9 cellular contexts compared by ENCODE assay signal in the genomic region with DNA sequence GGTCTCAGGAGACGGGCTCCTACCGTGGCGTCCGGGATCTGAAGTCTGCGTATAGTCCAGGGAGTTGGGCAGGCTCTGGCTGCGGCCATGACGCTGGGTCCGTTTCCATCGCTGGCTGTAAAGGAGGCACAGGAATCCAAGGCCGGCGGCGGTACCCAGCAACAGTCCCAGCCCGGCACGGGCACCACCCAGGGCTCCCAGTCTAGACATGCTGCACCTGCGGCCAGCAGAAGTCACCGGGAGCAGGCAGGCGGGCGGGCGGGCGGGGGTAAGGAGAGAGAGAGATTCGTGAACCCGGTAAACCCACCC. TPM values are rescaled to one million over a fixed set of nuclear protein-coding genes. Genes with fewer than 3 reads are reported as not detected.
DNase-seq lines count a peak whose midpoint lies in the region; ATAC-seq, FAIRE-seq and TF ChIP-seq lines count a peak whose summit lies in the region.
"Had no signal": no experiment of that assay in that cellular context is flagged by ENCODE, and none has a peak within 500 bp of the region (broad histone marks: within the 10 kb centered on the region; RNA-seq: fewer than 3 reads in every experiment).

No MANE protein-coding gene starts in this region.

- H3K27ac ChIP-seq in breast epithelium = peak overlapping the region; percentile 92 to 93
- peak overlapping the region; percentile 44 to 57 for H3K27ac ChIP-seq in testis

- H3K4me1 ChIP-seq in breast epithelium (no peaks in the 10 kb centered on the region), testis (peaks cover 5% of the 10 kb centered on the region)

- H3K36me3 ChIP-seq in breast epithelium = no peaks in the 10 kb centered on the region
- H3K36me3 ChIP-seq in testis (ENCODE audit: low read depth, missing control alignments) = no peaks in the 10 kb centered on the region

- intact Hi-C loops in breast epithelium (cut with DNase I; ENCODE audit: low total_unique reads) = no loop called here
- intact Hi-C loops in testis (cut with DNase I; ENCODE audit: low total_unique reads) = no loop called here

- DNase-seq in NCI-H2227 (lab: John Stamatoyannopoulos, UW; ENCODE audit: unreplicated experiment) (peak; percentile 32), NCI-H2227 treated with DMSO at 0.1 percent for 48 hours (lab: John Stamatoyannopoulos, UW) (no peak), NCI-H146 treated with DMSO at 0.1 percent for 48 hours (lab: John Stamatoyannopoulos, UW; ENCODE audit: unreplicated experiment) (peak; percentile 15), breast epithelium (ENCODE audit: low spot score in 2 of 2) (no peak), left kidney (ENCODE audit: low read depth, low spot score) (peak; percentile 27), testis (no peak), GM12891 (ENCODE audit: insufficient read length, low spot score) (no peak)

- no peak for ATAC-seq in GM19328 (IDR thresholded peaks at IDR 0.05; ENCODE audit: unreplicated experiment)

- FAIRE-seq in GM12891 (lab: Jason Lieb, UNC) = no peak

- H3K9me3 ChIP-seq in breast epithelium = no peaks in the 10 kb centered on the region
- no peaks in the 10 kb centered on the region for H3K9me3 ChIP-seq in testis

- 2% methylated on average over 22 of the region's 22 CpGs; no CpG with 5 or more reads in 1 of the 2 donors for WGBS in testis, 2 donors

- no peaks in the 10 kb centered on the region for H3K27me3 ChIP-seq in breast epithelium
- H3K27me3 ChIP-seq in testis = no peaks in the 10 kb centered on the region

- no peak for TF ChIP-seq CTCF in breast epithelium (IDR thresholded peaks at IDR 0.05)
- TF ChIP-seq CTCF in testis (IDR thresholded peaks at IDR 0.05) = no peak

- TF ChIP-seq POLR2A in breast epithelium (IDR thresholded peaks at IDR 0.05) (no peak), testis (IDR thresholded peaks at IDR 0.05) (no peak), GM12891 (IDR thresholded peaks at IDR 0.05; ENCODE audit: low read depth, low read length) (no peak)

- peak overlapping the region; percentile 77 to 87 (median 84) for H3K4me3 ChIP-seq in breast epithelium
- peak overlapping the region; percentile 78 to 84 for H3K4me3 ChIP-seq in testis

TF ChIP-seq in GM12891, 5 proteins besides CTCF, POLR2A, EP300 and RAD21:
- no peak for TF ChIP-seq TAF1 (IDR thresholded peaks at IDR 0.05; ENCODE audit: low read depth, low read length)
- no peak for TF ChIP-seq SPI1 (IDR thresholded peaks at IDR 0.05; ENCODE audit: low read depth, low read length)
- TF ChIP-seq POU2F2 (IDR thresholded peaks at IDR 0.05; ENCODE audit: low read depth, low read length) = no peak
- no peak for TF ChIP-seq POLR2AphosphoS5 (IDR thresholded peaks at IDR 0.05; ENCODE audit: low read depth, low read length)
- TF ChIP-seq PAX5 (IDR thresholded peaks at IDR 0.05; ENCODE audit: insufficient read depth, low read length, severe bottlenecking) = no peak

RNA-seq across cellular contexts. Expression of a gene that starts 0.5 kb away (rescaled TPM):
- 10 to 100 TPM; 31.5 to 35.4 (median 34.4) TPM for total RNA-seq in breast epithelium
- total RNA-seq in testis = 10 to 100 TPM; 31.5 to 33.1 TPM
- 37.3 TPM for polyA plus RNA-seq in testis (ENCODE audit: insufficient read depth, low read depth, low replicate concordance)
- polyA plus RNA-seq in GM12891 (2012; ENCODE audit: low read depth, missing spikeins) = 17.4 TPM

RNA-seq across cellular contexts. Expression of a gene that starts 9.3 kb away (rescaled TPM):
- total RNA-seq in breast epithelium (100 to 1,000 TPM in 1 of 3 donors, 10 to 100 TPM in 2; 56.0 to 100 (median 61.9) TPM), testis (10 to 100 TPM in 1 of 2 donors, 1 to 10 TPM in 1; 8.5 to 15.0 TPM)
- 7.4 TPM for polyA plus RNA-seq in testis (ENCODE audit: insufficient read depth, low read depth, low replicate concordance)
- polyA plus RNA-seq in GM12891 (2012; ENCODE audit: low read depth, missing spikeins) = 43.0 TPM

RNA-seq across cellular contexts. Expression of a gene that starts 15.3 kb away (rescaled TPM):
- total RNA-seq in breast epithelium (1 to 10 TPM in 2 of 3 donors, under 1 TPM in 1; 0.48 to 4.7 (median 2.0) TPM), testis (under 1 TPM in 1 of 2 donors, not detected in 1; 0.24 TPM)
- not detected for polyA plus RNA-seq in testis (ENCODE audit: insufficient read depth, low read depth, low replicate concordance)
- polyA plus RNA-seq in GM12891 (2012; ENCODE audit: low read depth, missing spikeins) = 0.89 TPM
- total RNA-seq: temporal lobe had no signal

RNA-seq across cellular contexts. Expression of a gene that starts 52.4 kb away (rescaled TPM):
- total RNA-seq in breast epithelium (10 to 100 TPM; 19.4 to 58.8 (median 44.6) TPM), testis (10 to 100 TPM; 22.4 to 38.2 TPM)
- polyA plus RNA-seq in testis (ENCODE audit: insufficient read depth, low read depth, low replicate concordance) = 26.3 TPM
- polyA plus RNA-seq in GM12891 (2012; ENCODE audit: low read depth, missing spikeins) = 20.2 TPM

RNA-seq across cellular contexts. Expression of a gene that starts 52.7 kb away (rescaled TPM):
- total RNA-seq in breast epithelium (10 to 100 TPM; 18.4 to 55.8 (median 24.3) TPM), testis (10 to 100 TPM; 11.1 to 21.6 TPM)
- polyA plus RNA-seq in testis (ENCODE audit: insufficient read depth, low read depth, low replicate concordance) = 22.6 TPM
- polyA plus RNA-seq in GM12891 (2012; ENCODE audit: low read depth, missing spikeins) = 31.8 TPM

Comparison
In these comparisons a context has a peak if more than half of its experiments do, and no peak if none do; other contexts are left out.
1. DNase-seq: peak in NCI-H2227 (single experiment), NCI-H146 treated with DMSO at 0.1 percent for 48 hours (single experiment) and left kidney (single experiment); none in NCI-H2227 treated with DMSO at 0.1 percent for 48 hours (single experiment), breast epithelium (0 of 2), testis (single experiment) and GM12891 (single experiment).